In the genomic region with DNA sequence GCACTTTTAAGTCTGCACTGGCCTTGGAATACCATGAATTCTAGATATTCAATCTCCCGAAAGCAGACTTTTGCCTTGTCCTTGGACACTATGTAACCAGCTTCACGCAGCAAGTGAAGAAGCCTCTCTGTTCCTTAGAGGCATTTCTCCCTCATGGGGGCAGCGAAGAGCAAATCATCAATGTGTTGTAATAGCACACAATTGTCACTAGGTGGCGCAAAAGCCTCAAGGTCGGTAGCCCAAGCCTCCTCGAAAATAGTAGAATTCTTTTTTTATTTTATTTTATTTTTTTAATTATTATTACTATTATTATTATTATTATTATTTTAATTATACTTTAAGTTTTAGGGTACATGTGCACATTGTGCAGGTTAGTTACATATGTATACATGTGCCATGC, we compare ENCODE assay signal across 8 cellular contexts.
A peak's percentile ranks its signal among the peaks of the same experiment; 100 is the strongest.
DNase-seq lines count a peak whose midpoint lies in the region; ATAC-seq and TF ChIP-seq lines count a peak whose summit lies in the region.
"Not testable (repeated sequence)": the region's sequence is repeated elsewhere in the genome, so short reads cannot be mapped to it uniquely, and the experiment has no call there.

No MANE protein-coding gene starts in this region.

- H3K36me3 ChIP-seq in SK-N-SH (replicated peaks in 1 of 2; ENCODE audit: control insufficient read depth in 1 of 2, insufficient read depth in 2 of 2, low read length in 1 of 2); neural progenitor cell; aorta (ENCODE audit: control insufficient read depth in 1 of 2, insufficient read depth in 2 of 2, low read length in 1 of 2): not testable (repeated sequence)

- 3% methylated on average over 6 of the region's 6 CpGs for WGBS in SK-N-SH (ENCODE audit: low lambda C conversion rate)
- WGBS in aorta, 2 donors = 12 to 14% methylated on average over 6 of the region's 6 CpGs

- intact Hi-C loops in aorta (cut with DNase I) = loop anchor here in 1 of 2 donors (5.0 kb wide), 1 partner anchor 94 kb away; no protein-coding TSS in a partner anchor

- not testable (repeated sequence) for H3K4me1 Mint-ChIP-seq in neural progenitor cell

- not testable (repeated sequence) for H3K9me3 ChIP-seq in SK-N-SH; neural progenitor cell (ENCODE audit: low read depth); aorta (ENCODE audit: control insufficient read depth, low read length)

- not testable (repeated sequence) for H3K4me3 ChIP-seq in SK-N-SH (ENCODE audit: low read depth in 2 of 2, low read length in 1 of 2); neural progenitor cell; aorta (ENCODE audit: low read length in 2 of 2)

- peak; percentile 62 for ATAC-seq in HG02571 (IDR thresholded peaks at IDR 0.05; ENCODE audit: unreplicated experiment)
- peak; percentile 49 to 52 for ATAC-seq in activated naive CD4-positive, alpha-beta T cell treated with anti-CD3 and anti-CD28 coated beads, Interleukin-2, amount 50 U/mL, for 72 hours
- ATAC-seq in aorta (ENCODE audit: low FRiP score) = peak; percentile 52

- CTCF ChIA-PET in SK-N-SH (lab: Yijun Ruan, JAX) = interaction anchor here (0.6 to 2.9 kb wide), 29 partner anchors 9 to 154 kb away, joined by 3 to 23 read pairs (median 4); no protein-coding TSS in a partner anchor

- H3K4me2 ChIP-seq in SK-N-SH, neural progenitor cell: not testable (repeated sequence)

- H3K4me1 ChIP-seq in SK-N-SH (ENCODE audit: control insufficient read depth in 1 of 2, insufficient read depth in 2 of 2, low read depth in 1 of 2, low read length in 1 of 2); neural progenitor cell; aorta (ENCODE audit: control insufficient read depth in 1 of 2, insufficient read depth in 2 of 2, low read length in 2 of 2): not testable (repeated sequence)

- POLR2A ChIA-PET in SK-N-SH (lab: Yijun Ruan, JAX) = not testable (repeated sequence)

- not testable (repeated sequence) for H3K9ac ChIP-seq in SK-N-SH, neural progenitor cell

- not testable (repeated sequence) for H3K27ac ChIP-seq in SK-N-SH (ENCODE audit: low read depth in 2 of 2, low read length in 1 of 2); neural progenitor cell; aorta (ENCODE audit: low read depth in 1 of 2, low read length in 2 of 2)

- peak; percentile 2 for DNase-seq in GM04503 (ENCODE audit: low read depth)
- peak; percentile 27 for DNase-seq in NCI-H1092 (lab: John Stamatoyannopoulos, UW)
- peak; percentile 50 for DNase-seq in SK-N-SH
- DNase-seq in activated naive CD4-positive, alpha-beta T cell treated with anti-CD3 and anti-CD28 coated beads, Interleukin-2, amount 50 U/mL, for 72 hours (ENCODE audit: low spot score in 2 of 2) = peak in 1 of 2 donors; percentile 54
- DNase-seq in foreskin melanocyte = peak; percentile 28
- DNase-seq in neural progenitor cell (ENCODE audit: low spot score) = peak; percentile 51
- not testable (repeated sequence) for DNase-seq in aorta

- peak; percentile 74 for TF ChIP-seq RAD21 in SK-N-SH (IDR thresholded peaks at IDR 0.05; ENCODE audit: low read length)

- not testable (repeated sequence) for H3K79me2 ChIP-seq in SK-N-SH (ENCODE audit: insufficient read depth); neural progenitor cell (ENCODE audit: low read depth)

- H4K20me1 ChIP-seq in SK-N-SH (ENCODE audit: insufficient read depth); neural progenitor cell (ENCODE audit: low read depth): not testable (repeated sequence)

- TF ChIP-seq EP300 in SK-N-SH (IDR thresholded peaks at IDR 0.05; ENCODE audit: borderline replicate concordance in 1 of 2, low read depth in 1 of 2, low read length in 1 of 2) = not testable (repeated sequence)

- not testable (repeated sequence) for H3K27me3 Mint-ChIP-seq in neural progenitor cell (ENCODE audit: insufficient read depth, low read depth)

- H3K36me3 Mint-ChIP-seq in activated naive CD4-positive, alpha-beta T cell treated with anti-CD3 and anti-CD28 coated beads, Interleukin-2, amount 50 U/mL, for 72 hours; neural progenitor cell: not testable (repeated sequence)

- not testable (repeated sequence) for H3F3A ChIP-seq in SK-N-SH (replicated peaks; ENCODE audit: insufficient read depth); neural progenitor cell (ENCODE audit: low read depth)

- not testable (repeated sequence) for H3K9me2 ChIP-seq in SK-N-SH

- not testable (repeated sequence) for H3K9me3 Mint-ChIP-seq in activated naive CD4-positive, alpha-beta T cell treated with anti-CD3 and anti-CD28 coated beads, Interleukin-2, amount 50 U/mL, for 72 hours
- H3K9me3 Mint-ChIP-seq in neural progenitor cell = peaks cover 18% of the 10 kb centered on the region

- not testable (repeated sequence) for H3K27ac Mint-ChIP-seq in activated naive CD4-positive, alpha-beta T cell treated with anti-CD3 and anti-CD28 coated beads, Interleukin-2, amount 50 U/mL, for 72 hours; neural progenitor cell

- not testable (repeated sequence) for H2AFZ ChIP-seq in SK-N-SH (ENCODE audit: low read depth); neural progenitor cell (replicated peaks)

- not testable (repeated sequence) for H3K4me3 Mint-ChIP-seq in neural progenitor cell

- not testable (repeated sequence) for H3K27me3 ChIP-seq in SK-N-SH (ENCODE audit: insufficient read depth); neural progenitor cell; aorta (ENCODE audit: control insufficient read depth in 1 of 2, insufficient read depth in 2 of 2, low read length in 1 of 2)

- TF ChIP-seq CTCF in SK-N-SH (IDR thresholded peaks at IDR 0.05) (peak; percentile 87), neural progenitor cell (IDR thresholded peaks at IDR 0.05) (peak; percentile 70)

TF ChIP-seq in SK-N-SH, 30 proteins besides CTCF, POLR2A, EP300 and RAD21:
- peak; percentile 68 for TF ChIP-seq SMC3 (IDR thresholded peaks at IDR 0.05; ENCODE audit: low read depth, low read length)
